Comparison of ENCODE assay signal across 21 cellular contexts in the genomic region with DNA sequence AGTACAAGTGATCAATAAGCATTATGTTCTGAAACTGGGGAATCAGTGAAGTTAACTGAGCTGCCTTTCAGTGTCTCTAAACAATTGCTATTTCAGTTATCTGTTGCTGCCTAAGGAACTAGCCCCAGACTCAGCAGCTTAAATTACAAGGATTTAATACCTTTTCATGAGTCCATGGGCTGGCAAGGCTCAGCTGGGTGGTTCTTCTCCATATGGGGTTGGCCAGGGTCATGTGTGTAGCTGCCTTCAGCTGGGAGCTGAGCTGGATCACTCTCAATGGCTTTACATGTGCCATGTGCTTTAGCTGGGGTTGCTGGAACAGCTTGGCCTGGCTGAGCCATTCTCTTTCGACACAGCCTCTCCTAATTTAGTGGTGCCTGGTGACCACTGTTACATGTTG.
"Had no signal": no experiment of that assay in that cellular context is flagged by ENCODE, and none has a peak within 500 bp of the region (broad histone marks: within the 10 kb centered on the region; RNA-seq: fewer than 3 reads in every experiment).

No MANE protein-coding gene starts in this region.

- H3K4me1 ChIP-seq: esophagus squamous epithelium, heart right ventricle, left lung, lower lobe of right lung had no signal

- ATAC-seq: gastrocnemius medialis, heart right ventricle, left cardiac atrium, left lung, left ventricle myocardium superior, lower lobe of right lung, mucosa of descending colon had no signal

- H3K4me3 ChIP-seq: coronary artery, dorsolateral prefrontal cortex, esophagus squamous epithelium, gastrocnemius medialis, heart right ventricle, left lung, lower lobe of right lung, mucosa of descending colon had no signal

- H3K27ac ChIP-seq: coronary artery, esophagus squamous epithelium, gastrocnemius medialis, heart right ventricle, left lung, lower lobe of right lung had no signal

- H3K4me1 Mint-ChIP-seq: mesothelial cell of epicardium, naive B cell had no signal

- H3K4me3 Mint-ChIP-seq: mesothelial cell of epicardium, naive B cell had no signal

- H3K9me3 Mint-ChIP-seq: mesothelial cell of epicardium had no signal

- H3K36me3 Mint-ChIP-seq: mesothelial cell of epicardium, naive B cell had no signal

- H3K27me3 ChIP-seq: dorsolateral prefrontal cortex, esophagus squamous epithelium, gastrocnemius medialis, heart right ventricle, left lung had no signal

- H3K27ac Mint-ChIP-seq: mesothelial cell of epicardium, naive B cell had no signal

- H3K36me3 ChIP-seq: esophagus squamous epithelium, gastrocnemius medialis, heart right ventricle, left lung, lower lobe of right lung had no signal

- DNase-seq: dermis blood vessel endothelial cell; dorsolateral prefrontal cortex; effector CD4-positive, alpha-beta T cell; effector memory CD4-positive, alpha-beta T cell; esophagus squamous epithelium; foreskin fibroblast; foreskin melanocyte; gastrocnemius medialis; glutamatergic neuron; head of caudate nucleus; heart right ventricle; hippocampal formation; left cardiac atrium; left lung; left ventricle myocardium superior; lower lobe of right lung; mesenchymal stem cell; mucosa of descending colon; naive B cell had no signal
